ENCODE assay signal across 14 cellular contexts in genomic region chr5:113274836-113275414, GRCh38.
DNase-seq lines count a peak whose midpoint lies in the region; ATAC-seq and TF ChIP-seq lines count a peak whose summit lies in the region.
"Had no signal": no experiment of that assay in that cellular context is flagged by ENCODE, and none has a peak within 500 bp of the region (broad histone marks: within the 10 kb centered on the region; RNA-seq: fewer than 3 reads in every experiment).

No MANE protein-coding gene starts in this region.

- H3K4me1 ChIP-seq in skeletal muscle tissue (ENCODE audit: control insufficient read depth in 3 of 3, insufficient read depth in 3 of 3, low read length in 3 of 3) = peaks cover 8 to 10% (median 8%) of the 10 kb centered on the region in 3 donors

- H3K27ac Mint-ChIP-seq in endothelial cell (ENCODE audit: unreplicated experiment) = peak overlapping the region; percentile 80
- H3K27ac Mint-ChIP-seq in activated CD4-positive, alpha-beta T cell treated with anti-CD3 and anti-CD28 coated beads, Interleukin-2, amount 10 ng/mL, durations not matched to agents 24 days and 14 days = no peak overlapping the region
- H3K27ac Mint-ChIP-seq: CD14-positive monocyte had no signal

- no peaks in the 10 kb centered on the region for H3K27me3 Mint-ChIP-seq in endothelial cell (ENCODE audit: unreplicated experiment)
- H3K27me3 Mint-ChIP-seq in activated CD4-positive, alpha-beta T cell treated with anti-CD3 and anti-CD28 coated beads, Interleukin-2, amount 10 ng/mL, durations not matched to agents 24 days and 14 days = peaks cover 1% of the 10 kb centered on the region

- H3K36me3 Mint-ChIP-seq in endothelial cell (ENCODE audit: low read depth, unreplicated experiment) = no peaks in the 10 kb centered on the region
- H3K36me3 Mint-ChIP-seq in activated CD4-positive, alpha-beta T cell treated with anti-CD3 and anti-CD28 coated beads, Interleukin-2, amount 10 ng/mL, durations not matched to agents 24 days and 14 days (ENCODE audit: low read depth) = no peaks in the 10 kb centered on the region
- H3K36me3 Mint-ChIP-seq: CD14-positive monocyte had no signal

- no peaks in the 10 kb centered on the region for H3K36me3 ChIP-seq in skeletal muscle tissue (ENCODE audit: control insufficient read depth in 3 of 3, insufficient read depth in 3 of 3, low read length in 3 of 3)
- H3K36me3 ChIP-seq: esophagus squamous epithelium, right lobe of liver, stomach had no signal

- H3K27me3 ChIP-seq in layer of hippocampus (ENCODE audit: control insufficient read depth, insufficient read depth, low read length) (no peaks in the 10 kb centered on the region), skeletal muscle tissue (ENCODE audit: control insufficient read depth in 3 of 3, insufficient read depth in 3 of 3, low read length in 3 of 3) (no peaks in the 10 kb centered on the region)
- H3K27me3 ChIP-seq: esophagus squamous epithelium, right lobe of liver, stomach had no signal

- no peak for TF ChIP-seq POLR2A in GM18505 (IDR thresholded peaks at IDR 0.05; ENCODE audit: borderline replicate concordance, extremely low read depth, insufficient read depth, insufficient read length)

- H3K9me3 Mint-ChIP-seq in endothelial cell (ENCODE audit: unreplicated experiment) = no peaks in the 10 kb centered on the region
- H3K9me3 Mint-ChIP-seq in activated CD4-positive, alpha-beta T cell treated with anti-CD3 and anti-CD28 coated beads, Interleukin-2, amount 10 ng/mL, durations not matched to agents 24 days and 14 days = no peaks in the 10 kb centered on the region
- H3K9me3 Mint-ChIP-seq: CD14-positive monocyte had no signal

- H3K4me3 Mint-ChIP-seq in endothelial cell (ENCODE audit: unreplicated experiment) = no peak overlapping the region
- no peak overlapping the region for H3K4me3 Mint-ChIP-seq in activated CD4-positive, alpha-beta T cell treated with anti-CD3 and anti-CD28 coated beads, Interleukin-2, amount 10 ng/mL, durations not matched to agents 24 days and 14 days
- H3K4me3 Mint-ChIP-seq: CD14-positive monocyte had no signal

- intact Hi-C loops in activated CD4-positive, alpha-beta T cell treated with anti-CD3 and anti-CD28 coated beads, Interleukin-2, amount 10 ng/mL, durations not matched to agents 24 days and 14 days (cut with micrococcal nuclease) = no loop called here

- no peak overlapping the region for H3K9ac ChIP-seq in skeletal muscle tissue (ENCODE audit: low read depth in 1 of 3, low read length in 3 of 3)

- H3K9me3 ChIP-seq in skeletal muscle tissue (ENCODE audit: control insufficient read depth in 3 of 3, low read length in 3 of 3) = no peaks in the 10 kb centered on the region
- H3K9me3 ChIP-seq: esophagus squamous epithelium, right lobe of liver, stomach had no signal

- H3K27ac ChIP-seq in layer of hippocampus (ENCODE audit: low read depth, low read length) (peak overlapping the region; percentile 15), skeletal muscle tissue (ENCODE audit: low read depth, low read length) (peak overlapping the region; percentile 2)
- H3K27ac ChIP-seq: esophagus squamous epithelium, right lobe of liver, stomach had no signal

- DNase-seq in NCI-H82 (lab: John Stamatoyannopoulos, UW) (peak; percentile 67), endothelial cell (ENCODE audit: low spot score) (no peak)
- DNase-seq in activated CD4-positive, alpha-beta T cell treated with anti-CD3 and anti-CD28 coated beads, Interleukin-2, amount 10 ng/mL, durations not matched to agents 24 days and 14 days = no peak
- DNase-seq: activated naive CD4-positive, alpha-beta T cell treated with Interleukin-2 at 50 U/mL for 16 hours; esophagus squamous epithelium; Kasumi-1; NCI-H187; right lobe of liver; stomach had no signal

- ATAC-seq in GM18867 (IDR thresholded peaks at IDR 0.05; ENCODE audit: unreplicated experiment) = no peak
- ATAC-seq in GM18505 (IDR thresholded peaks at IDR 0.05; ENCODE audit: unreplicated experiment) = no peak
- ATAC-seq: right lobe of liver had no signal

- H3K4me3 ChIP-seq in skeletal muscle tissue (ENCODE audit: low read length in 3 of 3) = no peak overlapping the region
- H3K4me3 ChIP-seq: esophagus squamous epithelium, right lobe of liver, stomach had no signal

- H3K4me1 Mint-ChIP-seq in endothelial cell (ENCODE audit: unreplicated experiment) = peaks cover 53% of the 10 kb centered on the region
- H3K4me1 Mint-ChIP-seq in activated CD4-positive, alpha-beta T cell treated with anti-CD3 and anti-CD28 coated beads, Interleukin-2, amount 10 ng/mL, durations not matched to agents 24 days and 14 days = peaks cover 4% of the 10 kb centered on the region

- no peak for TF ChIP-seq CTCF in endothelial cell (IDR thresholded peaks at IDR 0.05; ENCODE audit: unreplicated experiment)
